1 cellular context compared by ENCODE assay signal in genomic region chr7:151062399-151063211, GRCh38.
TF ChIP-seq lines count a peak whose summit lies in the region.

No MANE protein-coding gene starts in this region.

TF ChIP-seq in HepG2, 621 proteins besides CTCF, POLR2A, EP300 and RAD21 (continued from another document and continues in another):
- peak; percentile 82 for TF ChIP-seq PAXIP1 (CRISPR knock-in tag; conservative IDR thresholded peaks at IDR 0.05)
- peak; percentile 61; the same call in 1 of the 2 replicates for TF ChIP-seq NR2C2 (CRISPR knock-in tag; IDR thresholded peaks at IDR 0.05; ENCODE audit: borderline replicate concordance)
- TF ChIP-seq ZNF703 (CRISPR knock-in tag; IDR thresholded peaks at IDR 0.05; ENCODE audit: borderline replicate concordance): no peak
- TF ChIP-seq ZFY (CRISPR knock-in tag; IDR thresholded peaks at IDR 0.05): peak; percentile 68
- TF ChIP-seq ZNF775 (CRISPR knock-in tag; IDR thresholded peaks at IDR 0.05; ENCODE audit: borderline replicate concordance): no peak
- TF ChIP-seq GRHL1 (CRISPR knock-in tag; conservative IDR thresholded peaks at IDR 0.05): no peak
- peak; percentile 62; the same call in 1 of the 2 replicates for TF ChIP-seq KAT8 (CRISPR knock-in tag; IDR thresholded peaks at IDR 0.05)
- TF ChIP-seq, protein P1, sequence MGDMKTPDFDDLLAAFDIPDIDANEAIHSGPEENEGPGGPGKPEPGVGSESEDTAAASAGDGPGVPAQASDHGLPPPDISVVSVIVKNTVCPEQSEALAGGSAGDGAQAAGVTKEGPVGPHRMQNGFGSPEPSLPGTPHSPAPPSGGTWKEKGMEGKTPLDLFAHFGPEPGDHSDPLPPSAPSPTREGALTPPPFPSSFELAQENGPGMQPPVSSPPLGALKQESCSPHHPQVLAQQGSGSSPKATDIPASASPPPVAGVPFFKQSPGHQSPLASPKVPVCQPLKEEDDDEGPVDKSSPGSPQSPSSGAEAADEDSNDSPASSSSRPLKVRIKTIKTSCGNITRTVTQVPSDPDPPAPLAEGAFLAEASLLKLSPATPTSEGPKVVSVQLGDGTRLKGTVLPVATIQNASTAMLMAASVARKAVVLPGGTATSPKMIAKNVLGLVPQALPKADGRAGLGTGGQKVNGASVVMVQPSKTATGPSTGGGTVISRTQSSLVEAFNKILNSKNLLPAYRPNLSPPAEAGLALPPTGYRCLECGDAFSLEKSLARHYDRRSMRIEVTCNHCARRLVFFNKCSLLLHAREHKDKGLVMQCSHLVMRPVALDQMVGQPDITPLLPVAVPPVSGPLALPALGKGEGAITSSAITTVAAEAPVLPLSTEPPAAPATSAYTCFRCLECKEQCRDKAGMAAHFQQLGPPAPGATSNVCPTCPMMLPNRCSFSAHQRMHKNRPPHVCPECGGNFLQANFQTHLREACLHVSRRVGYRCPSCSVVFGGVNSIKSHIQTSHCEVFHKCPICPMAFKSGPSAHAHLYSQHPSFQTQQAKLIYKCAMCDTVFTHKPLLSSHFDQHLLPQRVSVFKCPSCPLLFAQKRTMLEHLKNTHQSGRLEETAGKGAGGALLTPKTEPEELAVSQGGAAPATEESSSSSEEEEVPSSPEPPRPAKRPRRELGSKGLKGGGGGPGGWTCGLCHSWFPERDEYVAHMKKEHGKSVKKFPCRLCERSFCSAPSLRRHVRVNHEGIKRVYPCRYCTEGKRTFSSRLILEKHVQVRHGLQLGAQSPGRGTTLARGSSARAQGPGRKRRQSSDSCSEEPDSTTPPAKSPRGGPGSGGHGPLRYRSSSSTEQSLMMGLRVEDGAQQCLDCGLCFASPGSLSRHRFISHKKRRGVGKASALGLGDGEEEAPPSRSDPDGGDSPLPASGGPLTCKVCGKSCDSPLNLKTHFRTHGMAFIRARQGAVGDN (CRISPR knock-in tag; IDR thresholded peaks at IDR 0.05): peak; percentile 86
- no peak for TF ChIP-seq NONO (IDR thresholded peaks at IDR 0.05)
- TF ChIP-seq NONO (CRISPR knock-in tag; conservative IDR thresholded peaks at IDR 0.05): peak; percentile 72
- TF ChIP-seq, protein P2, sequence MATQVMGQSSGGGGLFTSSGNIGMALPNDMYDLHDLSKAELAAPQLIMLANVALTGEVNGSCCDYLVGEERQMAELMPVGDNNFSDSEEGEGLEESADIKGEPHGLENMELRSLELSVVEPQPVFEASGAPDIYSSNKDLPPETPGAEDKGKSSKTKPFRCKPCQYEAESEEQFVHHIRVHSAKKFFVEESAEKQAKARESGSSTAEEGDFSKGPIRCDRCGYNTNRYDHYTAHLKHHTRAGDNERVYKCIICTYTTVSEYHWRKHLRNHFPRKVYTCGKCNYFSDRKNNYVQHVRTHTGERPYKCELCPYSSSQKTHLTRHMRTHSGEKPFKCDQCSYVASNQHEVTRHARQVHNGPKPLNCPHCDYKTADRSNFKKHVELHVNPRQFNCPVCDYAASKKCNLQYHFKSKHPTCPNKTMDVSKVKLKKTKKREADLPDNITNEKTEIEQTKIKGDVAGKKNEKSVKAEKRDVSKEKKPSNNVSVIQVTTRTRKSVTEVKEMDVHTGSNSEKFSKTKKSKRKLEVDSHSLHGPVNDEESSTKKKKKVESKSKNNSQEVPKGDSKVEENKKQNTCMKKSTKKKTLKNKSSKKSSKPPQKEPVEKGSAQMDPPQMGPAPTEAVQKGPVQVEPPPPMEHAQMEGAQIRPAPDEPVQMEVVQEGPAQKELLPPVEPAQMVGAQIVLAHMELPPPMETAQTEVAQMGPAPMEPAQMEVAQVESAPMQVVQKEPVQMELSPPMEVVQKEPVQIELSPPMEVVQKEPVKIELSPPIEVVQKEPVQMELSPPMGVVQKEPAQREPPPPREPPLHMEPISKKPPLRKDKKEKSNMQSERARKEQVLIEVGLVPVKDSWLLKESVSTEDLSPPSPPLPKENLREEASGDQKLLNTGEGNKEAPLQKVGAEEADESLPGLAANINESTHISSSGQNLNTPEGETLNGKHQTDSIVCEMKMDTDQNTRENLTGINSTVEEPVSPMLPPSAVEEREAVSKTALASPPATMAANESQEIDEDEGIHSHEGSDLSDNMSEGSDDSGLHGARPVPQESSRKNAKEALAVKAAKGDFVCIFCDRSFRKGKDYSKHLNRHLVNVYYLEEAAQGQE (IDR thresholded peaks at IDR 0.05; ENCODE audit: borderline replicate concordance in 1 of 2, low read depth in 1 of 2, low read length in 2 of 2): no peak
- TF ChIP-seq YEATS4 (CRISPR knock-in tag; IDR thresholded peaks at IDR 0.05; ENCODE audit: borderline replicate concordance): peak; percentile 74; the same call in 1 of the 2 replicates
- no peak for TF ChIP-seq AHR (CRISPR knock-in tag; IDR thresholded peaks at IDR 0.05)
- TF ChIP-seq TBP (CRISPR knock-in tag; IDR thresholded peaks at IDR 0.05): no peak
- TF ChIP-seq ZNF256 (CRISPR knock-in tag; conservative IDR thresholded peaks at IDR 0.05): no peak
- no peak for TF ChIP-seq ZNF776 (CRISPR knock-in tag; IDR thresholded peaks at IDR 0.05)
- peak; percentile 30; the same call in 1 of the 2 replicates for TF ChIP-seq MIXL1 (CRISPR knock-in tag; IDR thresholded peaks at IDR 0.05)
- TF ChIP-seq RFX1 (IDR thresholded peaks at IDR 0.05): no peak
- 0 out of 2 replicates have a peak, but pooled peaks have one; percentile 54 for TF ChIP-seq GATAD1 (CRISPR knock-in tag; IDR thresholded peaks at IDR 0.05)
- peak; percentile 39; the same call in 1 of the 2 replicates for TF ChIP-seq ZFP36L1 (CRISPR knock-in tag; IDR thresholded peaks at IDR 0.05)
- peak; percentile 85 for TF ChIP-seq SRSF1 (optimal IDR thresholded peaks at IDR 0.05; ENCODE audit: low read depth, low read length)
- peak; percentile 78; the same call in 1 of the 2 replicates for TF ChIP-seq ATF7-NPFF (CRISPR knock-in tag; IDR thresholded peaks at IDR 0.05; ENCODE audit: low read depth)
- TF ChIP-seq MAFG (CRISPR knock-in tag; IDR thresholded peaks at IDR 0.05): no peak
- TF ChIP-seq ZNF235 (CRISPR knock-in tag; IDR thresholded peaks at IDR 0.05; ENCODE audit: borderline replicate concordance): no peak
- TF ChIP-seq TAF15 (IDR thresholded peaks at IDR 0.05; ENCODE audit: low read depth, low read length, poor library complexity, severe bottlenecking): no peak
- TF ChIP-seq ZNF136 (CRISPR knock-in tag; IDR thresholded peaks at IDR 0.05; ENCODE audit: low read depth): 0 out of 2 replicates have a peak, but pooled peaks have one; percentile 27
- TF ChIP-seq, protein P3, sequence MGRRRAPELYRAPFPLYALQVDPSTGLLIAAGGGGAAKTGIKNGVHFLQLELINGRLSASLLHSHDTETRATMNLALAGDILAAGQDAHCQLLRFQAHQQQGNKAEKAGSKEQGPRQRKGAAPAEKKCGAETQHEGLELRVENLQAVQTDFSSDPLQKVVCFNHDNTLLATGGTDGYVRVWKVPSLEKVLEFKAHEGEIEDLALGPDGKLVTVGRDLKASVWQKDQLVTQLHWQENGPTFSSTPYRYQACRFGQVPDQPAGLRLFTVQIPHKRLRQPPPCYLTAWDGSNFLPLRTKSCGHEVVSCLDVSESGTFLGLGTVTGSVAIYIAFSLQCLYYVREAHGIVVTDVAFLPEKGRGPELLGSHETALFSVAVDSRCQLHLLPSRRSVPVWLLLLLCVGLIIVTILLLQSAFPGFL (CRISPR knock-in tag; IDR thresholded peaks at IDR 0.05): no peak
- no peak for TF ChIP-seq ZBTB49 (CRISPR knock-in tag; IDR thresholded peaks at IDR 0.05; ENCODE audit: borderline replicate concordance)
- TF ChIP-seq ZMYM4 (CRISPR knock-in tag; IDR thresholded peaks at IDR 0.05): peak; percentile 56; the same call in 1 of the 2 replicates
- TF ChIP-seq NR2F2 (IDR thresholded peaks at IDR 0.05; ENCODE audit: borderline replicate concordance, low read depth): no peak
- TF ChIP-seq NFKB2 (CRISPR knock-in tag; IDR thresholded peaks at IDR 0.05; ENCODE audit: borderline replicate concordance): peak; percentile 85; the same call in 1 of the 2 replicates
- TF ChIP-seq, protein P4, sequence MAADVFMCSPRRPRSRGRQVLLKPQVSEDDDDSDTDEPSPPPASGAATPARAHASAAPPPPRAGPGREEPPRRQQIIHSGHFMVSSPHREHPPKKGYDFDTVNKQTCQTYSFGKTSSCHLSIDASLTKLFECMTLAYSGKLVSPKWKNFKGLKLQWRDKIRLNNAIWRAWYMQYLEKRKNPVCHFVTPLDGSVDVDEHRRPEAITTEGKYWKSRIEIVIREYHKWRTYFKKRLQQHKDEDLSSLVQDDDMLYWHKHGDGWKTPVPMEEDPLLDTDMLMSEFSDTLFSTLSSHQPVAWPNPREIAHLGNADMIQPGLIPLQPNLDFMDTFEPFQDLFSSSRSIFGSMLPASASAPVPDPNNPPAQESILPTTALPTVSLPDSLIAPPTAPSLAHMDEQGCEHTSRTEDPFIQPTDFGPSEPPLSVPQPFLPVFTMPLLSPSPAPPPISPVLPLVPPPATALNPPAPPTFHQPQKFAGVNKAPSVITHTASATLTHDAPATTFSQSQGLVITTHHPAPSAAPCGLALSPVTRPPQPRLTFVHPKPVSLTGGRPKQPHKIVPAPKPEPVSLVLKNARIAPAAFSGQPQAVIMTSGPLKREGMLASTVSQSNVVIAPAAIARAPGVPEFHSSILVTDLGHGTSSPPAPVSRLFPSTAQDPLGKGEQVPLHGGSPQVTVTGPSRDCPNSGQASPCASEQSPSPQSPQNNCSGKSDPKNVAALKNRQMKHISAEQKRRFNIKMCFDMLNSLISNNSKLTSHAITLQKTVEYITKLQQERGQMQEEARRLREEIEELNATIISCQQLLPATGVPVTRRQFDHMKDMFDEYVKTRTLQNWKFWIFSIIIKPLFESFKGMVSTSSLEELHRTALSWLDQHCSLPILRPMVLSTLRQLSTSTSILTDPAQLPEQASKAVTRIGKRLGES (CRISPR knock-in tag; IDR thresholded peaks at IDR 0.05; ENCODE audit: borderline replicate concordance): peak; percentile 78
- no peak for TF ChIP-seq ZNF800 (CRISPR knock-in tag; IDR thresholded peaks at IDR 0.05)
